9 cellular contexts compared by ENCODE assay signal in the genomic region with DNA sequence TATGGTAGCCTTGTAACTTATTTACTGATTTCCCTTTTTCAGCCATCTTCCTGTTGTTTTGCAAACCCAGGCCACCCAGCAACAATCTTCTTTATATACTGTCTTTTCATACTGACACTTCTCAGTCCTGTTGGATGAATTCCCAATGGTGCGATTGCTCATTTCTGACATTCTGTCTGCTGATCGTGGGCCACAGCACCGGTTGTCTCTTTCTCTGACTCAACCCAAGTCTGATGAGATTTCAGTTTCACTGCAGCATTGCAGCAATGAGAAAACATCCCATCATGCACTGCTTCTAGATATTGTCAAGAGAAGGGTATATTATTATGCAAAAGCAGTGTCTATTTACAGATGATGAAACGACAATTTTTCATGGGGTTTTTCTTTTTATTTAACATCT.
DNase-seq lines count a peak whose midpoint lies in the region; ATAC-seq, FAIRE-seq and TF ChIP-seq lines count a peak whose summit lies in the region.
"Had no signal": no experiment of that assay in that cellular context is flagged by ENCODE, and none has a peak within 500 bp of the region (broad histone marks: within the 10 kb centered on the region; RNA-seq: fewer than 3 reads in every experiment).

No MANE protein-coding gene starts in this region.

- no peak overlapping the region for H3K27ac ChIP-seq in hepatocyte
- H3K27ac ChIP-seq: BLaER1 had no signal

- in situ Hi-C loops in SK-MEL-5 (cut with HindIII; ENCODE audit: low pct_unique_long_range_greater_than_20kb, low sequenced_read_pairs) = no loop called here

- no peaks in the 10 kb centered on the region for H4K20me1 ChIP-seq in hepatocyte (ENCODE audit: insufficient read depth, poor library complexity, severe bottlenecking)
- H4K20me1 ChIP-seq: BLaER1 had no signal

- FAIRE-seq in D721Med (lab: Jason Lieb, UNC) = no peak

- 87% methylated on average over 4 of the region's 4 CpGs for WGBS in hepatocyte (ENCODE audit: low lambda C conversion rate, missing lambda C conversion rate)

- ATAC-seq in HG02973 (IDR thresholded peaks at IDR 0.05; ENCODE audit: unreplicated experiment) = peak; percentile 91

- H3K9me3 ChIP-seq in hepatocyte (ENCODE audit: low read depth) = no peaks in the 10 kb centered on the region
- H3K9me3 ChIP-seq: BLaER1 had no signal

- no peak overlapping the region for H3K4me3 ChIP-seq in hepatocyte
- H3K4me3 ChIP-seq: BLaER1 had no signal

- H3K36me3 ChIP-seq in hepatocyte (replicated peaks; ENCODE audit: insufficient read depth, low read depth) = no peaks in the 10 kb centered on the region
- H3K36me3 ChIP-seq: BLaER1 had no signal

- H3K4me2 ChIP-seq in hepatocyte = no peak overlapping the region
- H3K4me2 ChIP-seq: BLaER1 had no signal

- H3K79me2 ChIP-seq in hepatocyte = no peaks in the 10 kb centered on the region

- no peak overlapping the region for H2AFZ ChIP-seq in hepatocyte

- no peaks in the 10 kb centered on the region for H3K27me3 ChIP-seq in hepatocyte
- H3K27me3 ChIP-seq: BLaER1 had no signal

- peak; percentile 6 for DNase-seq in stimulated activated CD4-positive, alpha-beta T cell treated with anti-CD3 and anti-CD28 coated beads, Interleukin-15, amount 100 ng/mL, for 24 hours
- DNase-seq in stimulated activated CD4-positive, alpha-beta T cell treated with anti-CD3 and anti-CD28 coated beads, Interleukin-4, amount 100 ng/mL, for 24 hours = no peak
- DNase-seq in SK-MEL-5 (ENCODE audit: low read depth, low spot score) (peak; percentile 20), D721Med (ENCODE audit: insufficient read length, low spot score) (no peak), hepatocyte (ENCODE audit: low spot score) (no peak), NCI-H2107 (lab: John Stamatoyannopoulos, UW) (no peak), NOMO-1 treated with DMSO at 0.1 percent for 48 hours (lab: John Stamatoyannopoulos, UW; ENCODE audit: unreplicated experiment) (no peak)

- H3K4me1 ChIP-seq in hepatocyte (ENCODE audit: insufficient read depth) = no peaks in the 10 kb centered on the region
- H3K4me1 ChIP-seq: BLaER1 had no signal

- H3K9me2 ChIP-seq in hepatocyte (replicated peaks; ENCODE audit: insufficient read depth) = no peaks in the 10 kb centered on the region

- TF ChIP-seq CTCF in D721Med (IDR thresholded peaks at IDR 0.05; ENCODE audit: insufficient read depth, missing control alignments) (no peak), hepatocyte (IDR thresholded peaks at IDR 0.05; ENCODE audit: poor library complexity) (no peak)

Comparison
In these comparisons a context has a peak if more than half of its experiments do, and no peak if none do; other contexts are left out.
1. DNase-seq: peak in stimulated activated CD4-positive, alpha-beta T cell treated with anti-CD3 and anti-CD28 coated beads, Interleukin-15, amount 100 ng/mL, for 24 hours (single experiment) and SK-MEL-5 (single experiment); none in stimulated activated CD4-positive, alpha-beta T cell treated with anti-CD3 and anti-CD28 coated beads, Interleukin-4, amount 100 ng/mL, for 24 hours (single experiment), D721Med (single experiment), hepatocyte (single experiment), NCI-H2107 (single experiment) and NOMO-1 treated with DMSO at 0.1 percent for 48 hours (single experiment).